ENCODE assay signal across 22 cellular contexts in the genomic region with DNA sequence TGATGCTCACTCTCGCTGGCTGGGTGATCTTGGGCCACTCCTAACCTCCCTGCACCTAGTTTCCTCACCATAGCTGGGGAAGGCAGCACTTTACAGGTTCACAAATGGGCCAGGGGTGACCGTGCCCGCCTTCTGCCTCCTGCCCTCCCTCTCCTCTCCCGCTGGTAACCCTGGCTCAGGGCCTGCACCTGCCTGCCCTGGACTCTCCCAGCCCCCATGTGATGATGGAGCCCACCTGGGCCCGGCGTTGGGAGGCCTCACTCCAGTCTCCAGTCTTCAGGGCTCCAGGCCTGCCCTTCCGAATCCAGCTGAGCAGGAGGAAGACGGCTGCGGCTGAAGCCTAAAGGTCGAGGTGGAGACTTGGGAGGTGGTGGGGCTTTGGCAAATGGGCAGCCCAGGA.
DNase-seq lines count a peak whose midpoint lies in the region; ATAC-seq, FAIRE-seq and TF ChIP-seq lines count a peak whose summit lies in the region.
"Had no signal": no experiment of that assay in that cellular context is flagged by ENCODE, and none has a peak within 500 bp of the region (broad histone marks: within the 10 kb centered on the region; RNA-seq: fewer than 3 reads in every experiment).

No MANE protein-coding gene starts in this region.

- H3K4me1 ChIP-seq in right cardiac atrium (ENCODE audit: control insufficient read depth, insufficient read depth, low read length) (no peaks in the 10 kb centered on the region), osteoblast (ENCODE audit: insufficient read depth, low read length) (no peaks in the 10 kb centered on the region)
- H3K4me1 ChIP-seq: SJCRH30 had no signal

- peak; percentile 37 for FAIRE-seq in urothelium cell line (lab: Jason Lieb, UNC)
- FAIRE-seq: A549, HTR-8/SVneo had no signal

- H3K27ac ChIP-seq in right cardiac atrium (ENCODE audit: low read length) (no peak overlapping the region), osteoblast (ENCODE audit: low read depth, low read length) (no peak overlapping the region)
- H3K27ac ChIP-seq: A549, GM23248, KMS-11, Peyer's patch, SJCRH30 had no signal

- no peaks in the 10 kb centered on the region for H3K79me2 ChIP-seq in osteoblast (ENCODE audit: insufficient read depth, low read length)

- H3K36me3 ChIP-seq in osteoblast (ENCODE audit: insufficient read depth, low read length) = no peaks in the 10 kb centered on the region
- H3K36me3 ChIP-seq: HAP-1, Peyer's patch, SJCRH30 had no signal

- no peaks in the 10 kb centered on the region for H4K20me1 ChIP-seq in osteoblast (ENCODE audit: insufficient read depth, low read length)

- no peak overlapping the region for H3K4me3 ChIP-seq in right cardiac atrium (ENCODE audit: low read length)
- no peak overlapping the region for H3K4me3 ChIP-seq in osteoblast (ENCODE audit: insufficient read depth, low read length)
- H3K4me3 ChIP-seq: A549, GM23248, HAP-1, Peyer's patch, SJCRH30 had no signal

- no peak overlapping the region for H2AFZ ChIP-seq in osteoblast (ENCODE audit: low read length)
- H2AFZ ChIP-seq: GM23248 had no signal

- H3K4me2 ChIP-seq in osteoblast (ENCODE audit: insufficient read depth, low read length) = no peak overlapping the region
- H3K4me2 ChIP-seq: A549, KMS-11 had no signal

- no peaks in the 10 kb centered on the region for H3K27me3 ChIP-seq in right cardiac atrium (ENCODE audit: control insufficient read depth, insufficient read depth)
- H3K27me3 ChIP-seq in osteoblast (ENCODE audit: insufficient read depth, low read length) = peaks cover 7% of the 10 kb centered on the region
- H3K27me3 ChIP-seq: Peyer's patch, SJCRH30 had no signal

- H3K9me3 ChIP-seq in right cardiac atrium (ENCODE audit: control insufficient read depth, low read length) = no peaks in the 10 kb centered on the region
- H3K9me3 ChIP-seq in osteoblast (ENCODE audit: low read depth, low read length) = no peaks in the 10 kb centered on the region
- H3K9me3 ChIP-seq: A549, HAP-1, Peyer's patch, SJCRH30 had no signal

- ATAC-seq in right cardiac atrium = no peak
- no peak for ATAC-seq in left lobe of liver
- no peak for ATAC-seq in GM21423 (IDR thresholded peaks at IDR 0.05; ENCODE audit: unreplicated experiment)

- WGBS in right cardiac atrium = 82% methylated on average over 10 of the region's 10 CpGs

- DNase-seq in cardiac septum (ENCODE audit: low spot score) (peak; percentile 20), right cardiac atrium (no peak), left lobe of liver (ENCODE audit: low spot score) (peak; percentile 40), osteoblast (ENCODE audit: insufficient read length, low spot score, missing footprints) (peak; percentile 42), urothelium cell line (ENCODE audit: low spot score) (no peak), cortex of kidney (lab: John Stamatoyannopoulos, UW) (no peak), NCI-H2227 (lab: John Stamatoyannopoulos, UW; ENCODE audit: unreplicated experiment) (no peak)
- DNase-seq: DMS79, NCI-H1105, NCI-H146, NCI-H2029, NCI-H345, NCI-H524 treated with DMSO at 0.1 percent for 48 hours, NCI-H82 had no signal

- no peak for TF ChIP-seq CTCF in osteoblast (IDR thresholded peaks at IDR 0.05; ENCODE audit: extremely low read depth, low read depth, low read length)

- intact Hi-C loops in cardiac septum (cut with DNase I) = no loop called here
- intact Hi-C loops in right cardiac atrium (cut with DNase I) = no loop called here

Comparison
In these comparisons a context has a peak if more than half of its experiments do, and no peak if none do; other contexts are left out.
1. DNase-seq: peak in cardiac septum (single experiment), left lobe of liver (single experiment) and osteoblast (single experiment); none in right cardiac atrium (0 of 3), urothelium cell line (single experiment), cortex of kidney (single experiment) and NCI-H2227 (single experiment).